1 cellular context compared by ENCODE assay signal in the genomic region with DNA sequence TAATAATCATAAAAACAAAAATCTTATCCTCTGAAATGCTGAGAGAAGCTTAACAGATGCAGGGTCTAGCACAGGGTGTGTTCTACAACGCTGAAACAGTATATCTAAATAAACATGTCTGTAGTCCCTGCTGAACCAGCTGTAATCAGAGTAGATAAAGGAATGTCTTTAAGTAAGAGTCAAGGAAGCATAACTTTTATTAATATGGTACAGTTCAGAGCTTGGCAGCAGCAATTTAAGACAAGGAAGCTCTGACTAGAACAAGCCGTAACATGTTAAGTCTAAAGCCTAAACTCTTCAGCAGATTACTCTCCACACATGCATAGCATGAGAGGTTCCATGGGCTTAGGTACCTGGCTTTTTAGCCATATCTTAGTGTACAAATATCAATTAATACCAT.
TF ChIP-seq lines count a peak whose summit lies in the region.

No MANE protein-coding gene starts in this region.

TF ChIP-seq in SK-N-SH treated with all-trans-retinoic acid at 6 μM for 48 hours, 23 proteins besides CTCF, POLR2A, EP300 and RAD21 (continued from another document):
- TF ChIP-seq OSR1 (CRISPR knock-in tag; IDR thresholded peaks at IDR 0.05) = no peak
- no peak for TF ChIP-seq GLIS3 (CRISPR knock-in tag; IDR thresholded peaks at IDR 0.05)
- TF ChIP-seq, protein P1, sequence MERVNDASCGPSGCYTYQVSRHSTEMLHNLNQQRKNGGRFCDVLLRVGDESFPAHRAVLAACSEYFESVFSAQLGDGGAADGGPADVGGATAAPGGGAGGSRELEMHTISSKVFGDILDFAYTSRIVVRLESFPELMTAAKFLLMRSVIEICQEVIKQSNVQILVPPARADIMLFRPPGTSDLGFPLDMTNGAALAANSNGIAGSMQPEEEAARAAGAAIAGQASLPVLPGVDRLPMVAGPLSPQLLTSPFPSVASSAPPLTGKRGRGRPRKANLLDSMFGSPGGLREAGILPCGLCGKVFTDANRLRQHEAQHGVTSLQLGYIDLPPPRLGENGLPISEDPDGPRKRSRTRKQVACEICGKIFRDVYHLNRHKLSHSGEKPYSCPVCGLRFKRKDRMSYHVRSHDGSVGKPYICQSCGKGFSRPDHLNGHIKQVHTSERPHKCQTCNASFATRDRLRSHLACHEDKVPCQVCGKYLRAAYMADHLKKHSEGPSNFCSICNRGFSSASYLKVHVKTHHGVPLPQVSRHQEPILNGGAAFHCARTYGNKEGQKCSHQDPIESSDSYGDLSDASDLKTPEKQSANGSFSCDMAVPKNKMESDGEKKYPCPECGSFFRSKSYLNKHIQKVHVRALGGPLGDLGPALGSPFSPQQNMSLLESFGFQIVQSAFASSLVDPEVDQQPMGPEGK (CRISPR knock-in tag; IDR thresholded peaks at IDR 0.05; ENCODE audit: borderline replicate concordance) = no peak
- no peak for TF ChIP-seq PPARA (CRISPR knock-in tag; IDR thresholded peaks at IDR 0.05; ENCODE audit: borderline replicate concordance)
- TF ChIP-seq ZNF70 (CRISPR knock-in tag; IDR thresholded peaks at IDR 0.05) = no peak
- TF ChIP-seq ISL1 (CRISPR knock-in tag; IDR thresholded peaks at IDR 0.05) = no peak
- no peak for TF ChIP-seq TOX (CRISPR knock-in tag; IDR thresholded peaks at IDR 0.05; ENCODE audit: borderline replicate concordance)
- no peak for TF ChIP-seq TSHZ2 (CRISPR knock-in tag; IDR thresholded peaks at IDR 0.05)
- no peak for TF ChIP-seq ZC3H10 (CRISPR knock-in tag; IDR thresholded peaks at IDR 0.05)
- TF ChIP-seq ZNF8 (CRISPR knock-in tag; IDR thresholded peaks at IDR 0.05) = no peak
- TF ChIP-seq, protein P2, sequence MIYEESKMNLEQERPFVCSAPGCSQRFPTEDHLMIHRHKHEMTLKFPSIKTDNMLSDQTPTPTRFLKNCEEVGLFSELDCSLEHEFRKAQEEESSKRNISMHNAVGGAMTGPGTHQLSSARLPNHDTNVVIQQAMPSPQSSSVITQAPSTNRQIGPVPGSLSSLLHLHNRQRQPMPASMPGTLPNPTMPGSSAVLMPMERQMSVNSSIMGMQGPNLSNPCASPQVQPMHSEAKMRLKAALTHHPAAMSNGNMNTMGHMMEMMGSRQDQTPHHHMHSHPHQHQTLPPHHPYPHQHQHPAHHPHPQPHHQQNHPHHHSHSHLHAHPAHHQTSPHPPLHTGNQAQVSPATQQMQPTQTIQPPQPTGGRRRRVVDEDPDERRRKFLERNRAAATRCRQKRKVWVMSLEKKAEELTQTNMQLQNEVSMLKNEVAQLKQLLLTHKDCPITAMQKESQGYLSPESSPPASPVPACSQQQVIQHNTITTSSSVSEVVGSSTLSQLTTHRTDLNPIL (CRISPR knock-in tag; IDR thresholded peaks at IDR 0.05; ENCODE audit: low read depth) = no peak
- TF ChIP-seq RARB (CRISPR knock-in tag; IDR thresholded peaks at IDR 0.05) = no peak
- TF ChIP-seq ZFP3 (CRISPR knock-in tag; IDR thresholded peaks at IDR 0.05) = no peak
- TF ChIP-seq CSDC2 (CRISPR knock-in tag; IDR thresholded peaks at IDR 0.05) = no peak
- TF ChIP-seq, protein P3, sequence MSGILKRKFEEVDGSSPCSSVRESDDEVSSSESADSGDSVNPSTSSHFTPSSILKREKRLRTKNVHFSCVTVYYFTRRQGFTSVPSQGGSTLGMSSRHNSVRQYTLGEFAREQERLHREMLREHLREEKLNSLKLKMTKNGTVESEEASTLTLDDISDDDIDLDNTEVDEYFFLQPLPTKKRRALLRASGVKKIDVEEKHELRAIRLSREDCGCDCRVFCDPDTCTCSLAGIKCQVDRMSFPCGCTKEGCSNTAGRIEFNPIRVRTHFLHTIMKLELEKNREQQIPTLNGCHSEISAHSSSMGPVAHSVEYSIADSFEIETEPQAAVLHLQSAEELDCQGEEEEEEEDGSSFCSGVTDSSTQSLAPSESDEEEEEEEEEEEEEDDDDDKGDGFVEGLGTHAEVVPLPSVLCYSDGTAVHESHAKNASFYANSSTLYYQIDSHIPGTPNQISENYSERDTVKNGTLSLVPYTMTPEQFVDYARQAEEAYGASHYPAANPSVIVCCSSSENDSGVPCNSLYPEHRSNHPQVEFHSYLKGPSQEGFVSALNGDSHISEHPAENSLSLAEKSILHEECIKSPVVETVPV (CRISPR knock-in tag; IDR thresholded peaks at IDR 0.05) = no peak
- no peak for TF ChIP-seq ESRRG (CRISPR knock-in tag; IDR thresholded peaks at IDR 0.05)
- no peak for TF ChIP-seq TCF4 (CRISPR knock-in tag; IDR thresholded peaks at IDR 0.05; ENCODE audit: borderline replicate concordance)
- no peak for TF ChIP-seq POU6F1 (CRISPR knock-in tag; IDR thresholded peaks at IDR 0.05; ENCODE audit: borderline replicate concordance, low read depth)
TF ChIP-seq in SK-N-SH treated with all-trans-retinoic acid at 6 μM for 48 hours: peak in this region for 0.
